1 cellular context compared by ENCODE assay signal in the genomic region with DNA sequence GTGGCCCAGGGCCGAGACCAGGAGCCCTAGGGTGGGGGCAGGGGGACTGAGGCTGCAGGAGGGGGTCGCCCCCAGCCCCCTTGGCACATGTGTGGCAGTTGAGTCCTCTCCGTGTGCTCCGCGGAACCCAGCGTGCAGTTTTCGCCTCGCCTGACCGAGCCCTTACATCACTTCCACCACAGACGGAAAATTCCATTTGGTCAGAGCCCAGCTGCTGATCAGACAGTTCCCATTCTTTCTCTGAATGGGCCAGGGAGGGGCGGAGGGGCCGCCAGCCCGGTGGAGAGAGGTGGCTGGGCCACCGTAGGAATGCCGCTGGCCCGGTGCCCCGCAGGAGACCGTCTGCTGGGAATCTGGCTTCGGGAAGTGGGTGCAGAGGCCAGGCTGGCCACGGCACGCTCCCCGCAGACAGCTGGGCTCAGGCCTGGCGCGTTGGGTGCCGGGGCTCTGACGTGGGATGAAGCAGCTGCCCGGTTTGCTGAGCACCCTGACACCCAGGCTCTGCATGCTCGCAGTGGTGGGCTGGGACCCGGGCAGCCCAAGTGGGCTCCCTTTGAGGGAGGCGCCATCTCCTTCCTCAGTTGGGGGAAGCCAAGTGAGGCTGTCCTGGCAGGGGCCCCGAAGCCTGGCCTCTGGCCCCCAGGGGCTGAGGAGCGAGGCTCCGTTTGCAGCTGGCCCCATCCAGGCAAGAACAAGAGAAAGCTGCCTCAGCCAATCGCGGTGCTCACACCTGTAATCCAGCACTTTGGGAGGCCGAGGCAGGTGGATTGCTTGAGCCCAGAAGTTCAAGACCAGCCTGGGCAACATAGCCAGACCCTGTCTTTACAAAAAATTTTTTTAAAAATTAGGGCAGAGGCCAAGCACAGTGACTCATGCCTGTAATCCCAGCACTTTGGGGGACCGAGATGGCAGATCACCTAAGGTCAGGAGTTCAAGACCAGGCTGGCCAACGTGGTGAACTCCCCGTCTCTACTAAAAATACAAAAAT.
A peak's percentile ranks its signal among the peaks of the same experiment; 100 is the strongest.
TF ChIP-seq lines count a peak whose summit lies in the region.

No MANE protein-coding gene starts in this region.

TF ChIP-seq in IMR-90, 13 proteins besides CTCF, POLR2A, EP300 and RAD21 (continued from another document):
- peak; percentile 13; the same call in 1 of the 2 replicates for TF ChIP-seq FOS (IDR thresholded peaks at IDR 0.05; ENCODE audit: low read depth, low read length)
- TF ChIP-seq, protein P1, sequence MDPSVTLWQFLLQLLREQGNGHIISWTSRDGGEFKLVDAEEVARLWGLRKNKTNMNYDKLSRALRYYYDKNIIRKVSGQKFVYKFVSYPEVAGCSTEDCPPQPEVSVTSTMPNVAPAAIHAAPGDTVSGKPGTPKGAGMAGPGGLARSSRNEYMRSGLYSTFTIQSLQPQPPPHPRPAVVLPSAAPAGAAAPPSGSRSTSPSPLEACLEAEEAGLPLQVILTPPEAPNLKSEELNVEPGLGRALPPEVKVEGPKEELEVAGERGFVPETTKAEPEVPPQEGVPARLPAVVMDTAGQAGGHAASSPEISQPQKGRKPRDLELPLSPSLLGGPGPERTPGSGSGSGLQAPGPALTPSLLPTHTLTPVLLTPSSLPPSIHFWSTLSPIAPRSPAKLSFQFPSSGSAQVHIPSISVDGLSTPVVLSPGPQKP (IDR thresholded peaks at IDR 0.05; ENCODE audit: borderline replicate concordance, low read depth, low read length): no peak
TF ChIP-seq in IMR-90: peak in this region for 9.
